ENCODE assay signal across 1 cellular context in the genomic region with DNA sequence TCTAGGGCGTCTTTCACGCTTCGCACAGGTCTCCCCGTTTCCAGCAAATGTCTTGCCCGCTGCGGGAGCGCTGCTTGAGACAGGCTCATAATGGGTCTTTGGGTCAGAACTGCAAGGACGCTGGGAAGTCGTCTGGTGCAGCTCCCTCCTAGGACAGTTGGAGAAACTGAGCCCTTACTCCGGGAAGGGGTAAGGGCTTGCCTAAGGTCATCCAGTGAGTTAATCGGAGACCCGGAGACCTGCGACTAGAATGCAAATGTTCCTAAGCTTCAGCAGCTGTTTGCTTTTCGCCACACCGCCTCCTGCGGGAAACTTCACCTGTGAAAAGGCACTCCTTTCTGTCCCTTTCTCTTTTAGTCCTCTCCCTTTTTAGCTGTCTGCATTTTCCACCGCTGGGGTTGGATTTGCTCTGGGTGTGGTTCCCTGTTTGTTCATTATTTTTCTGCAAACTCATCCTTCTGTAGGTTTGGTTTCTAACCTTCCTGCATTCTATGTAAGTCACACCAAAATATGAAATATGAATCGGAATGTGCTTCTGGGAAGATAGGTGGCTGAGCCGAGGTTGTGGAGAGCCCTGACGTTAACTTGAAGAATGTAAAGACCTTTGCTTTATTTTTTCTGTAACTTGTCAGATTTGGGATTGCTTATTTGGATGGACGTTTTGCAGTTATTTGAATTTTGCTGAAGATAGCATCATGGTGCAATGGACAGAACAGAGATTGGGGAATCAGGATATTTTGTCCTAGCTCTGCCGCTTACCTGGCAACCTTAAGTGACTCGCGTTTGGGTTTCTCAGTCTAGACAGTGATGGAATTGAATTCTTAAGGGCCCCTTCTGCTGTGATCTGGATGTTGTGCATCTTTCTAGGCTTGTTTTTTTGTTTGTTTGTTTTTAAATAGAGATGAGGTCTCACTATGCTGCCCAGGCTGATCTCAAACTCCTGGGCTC.
TF ChIP-seq lines count a peak whose summit lies in the region.

No MANE protein-coding gene starts in this region.

TF ChIP-seq in K562, 482 proteins besides CTCF, POLR2A, EP300 and RAD21 (continued from another document):
- no peak for TF ChIP-seq E4F1 (CRISPR knock-in tag; IDR thresholded peaks at IDR 0.05; ENCODE audit: borderline replicate concordance)
- TF ChIP-seq ZNF197 (CRISPR knock-in tag; IDR thresholded peaks at IDR 0.05; ENCODE audit: low read depth), result no peak
- TF ChIP-seq, protein P1, sequence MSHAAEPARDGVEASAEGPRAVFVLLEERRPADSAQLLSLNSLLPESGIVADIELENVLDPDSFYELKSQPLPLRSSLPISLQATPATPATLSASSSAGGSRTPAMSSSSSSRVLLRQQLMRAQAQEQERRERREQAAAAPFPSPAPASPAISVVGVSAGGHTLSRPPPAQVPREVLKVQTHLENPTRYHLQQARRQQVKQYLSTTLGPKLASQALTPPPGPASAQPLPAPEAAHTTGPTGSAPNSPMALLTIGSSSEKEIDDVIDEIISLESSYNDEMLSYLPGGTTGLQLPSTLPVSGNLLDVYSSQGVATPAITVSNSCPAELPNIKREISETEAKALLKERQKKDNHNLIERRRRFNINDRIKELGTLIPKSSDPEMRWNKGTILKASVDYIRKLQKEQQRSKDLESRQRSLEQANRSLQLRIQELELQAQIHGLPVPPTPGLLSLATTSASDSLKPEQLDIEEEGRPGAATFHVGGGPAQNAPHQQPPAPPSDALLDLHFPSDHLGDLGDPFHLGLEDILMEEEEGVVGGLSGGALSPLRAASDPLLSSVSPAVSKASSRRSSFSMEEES (CRISPR knock-in tag; IDR thresholded peaks at IDR 0.05), result no peak
- no peak for TF ChIP-seq POU5F1 (IDR thresholded peaks at IDR 0.05; ENCODE audit: borderline replicate concordance, low read depth, low read length, partially characterized antibody)
- TF ChIP-seq RFX1 (IDR thresholded peaks at IDR 0.05), result no peak
- no peak for TF ChIP-seq ZC3H4 (CRISPR knock-in tag; IDR thresholded peaks at IDR 0.05; ENCODE audit: borderline replicate concordance)
- no peak for TF ChIP-seq ZBTB7A (IDR thresholded peaks at IDR 0.05; ENCODE audit: borderline replicate concordance, control insufficient read depth, low read depth, low read length)
- TF ChIP-seq CGGBP1 (CRISPR knock-in tag; IDR thresholded peaks at IDR 0.05), result no peak
- TF ChIP-seq ZNF347 (CRISPR knock-in tag; IDR thresholded peaks at IDR 0.05; ENCODE audit: low read depth), result no peak
- TF ChIP-seq HLTF (IDR thresholded peaks at IDR 0.05), result no peak
- no peak for TF ChIP-seq ARID2 (IDR thresholded peaks at IDR 0.05)
TF ChIP-seq in K562: peak in this region for 16.
